11 cellular contexts compared by ENCODE assay signal in the genomic region with DNA sequence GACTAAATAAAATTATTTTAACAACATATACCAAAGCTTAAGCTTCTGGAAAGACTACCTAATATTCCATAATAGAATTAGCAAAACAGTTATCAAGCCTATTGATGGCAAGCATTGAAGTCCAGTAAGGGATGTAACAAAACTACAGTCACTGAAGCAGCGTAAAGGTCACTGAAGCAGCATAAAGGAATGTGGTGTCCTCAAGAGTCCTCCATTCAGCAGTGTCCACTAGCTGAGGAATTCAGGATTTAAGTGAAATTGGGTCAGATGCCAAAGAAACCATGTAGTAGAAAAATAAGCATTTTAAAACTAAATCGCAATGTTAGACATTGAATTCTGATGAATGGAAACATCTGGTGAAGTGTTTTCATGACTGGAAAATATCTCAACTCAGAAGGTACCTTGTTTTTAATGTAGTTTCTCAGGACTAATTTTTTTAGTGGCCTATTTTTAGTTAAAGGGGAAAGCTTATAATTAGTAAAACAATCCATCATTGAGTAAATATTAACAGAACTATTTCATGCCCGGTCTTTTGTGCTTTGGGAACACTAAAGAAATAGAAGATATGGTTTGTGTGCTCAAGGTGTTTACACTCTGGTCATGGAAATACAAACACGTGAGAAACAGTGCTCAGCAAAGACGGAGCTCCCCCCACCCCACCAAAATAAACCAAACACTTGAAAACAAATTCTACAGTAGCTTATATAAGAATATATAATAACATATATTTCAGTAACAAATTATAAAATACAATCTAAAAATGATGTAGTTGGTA.
DNase-seq lines count a peak whose midpoint lies in the region; ATAC-seq and TF ChIP-seq lines count a peak whose summit lies in the region.
"Had no signal": no experiment of that assay in that cellular context is flagged by ENCODE, and none has a peak within 500 bp of the region (broad histone marks: within the 10 kb centered on the region; RNA-seq: fewer than 3 reads in every experiment).

No MANE protein-coding gene starts in this region.

- intact Hi-C loops in lower lobe of right lung (cut with DNase I) = no loop called here
- intact Hi-C loops in activated CD4-positive, alpha-beta memory T cell treated with anti-CD3 and anti-CD28 coated beads for 36 hours (cut with micrococcal nuclease) = no loop called here

- peaks cover 14% of the 10 kb centered on the region for H3K4me1 ChIP-seq in lower lobe of right lung

- no peak overlapping the region for H3K4me3 Mint-ChIP-seq in activated CD4-positive, alpha-beta memory T cell treated with anti-CD3 and anti-CD28 coated beads for 36 hours
- H3K4me3 Mint-ChIP-seq: naive thymus-derived CD8-positive, alpha-beta T cell had no signal

- CTCF ChIA-PET in activated CD4-positive, alpha-beta memory T cell treated with anti-CD3 and anti-CD28 coated beads for 36 hours (lab: Charles Lee) = no interaction called here

- no peaks in the 10 kb centered on the region for H3K9me3 Mint-ChIP-seq in activated CD4-positive, alpha-beta memory T cell treated with anti-CD3 and anti-CD28 coated beads for 36 hours
- H3K9me3 Mint-ChIP-seq: naive thymus-derived CD8-positive, alpha-beta T cell had no signal

- no peak overlapping the region for H3K4me3 ChIP-seq in LNCaP clone FGC (ENCODE audit: low read depth, low read length)
- peak overlapping the region; percentile 9 for H3K4me3 ChIP-seq in choroid plexus epithelial cell (ENCODE audit: low read depth, low read length)
- H3K4me3 ChIP-seq in lower lobe of right lung = no peak overlapping the region

- ATAC-seq in lower lobe of right lung = peak; percentile 38 to 77
- ATAC-seq: naive thymus-derived CD8-positive, alpha-beta T cell had no signal

- H3K27me3 Mint-ChIP-seq in activated CD4-positive, alpha-beta memory T cell treated with anti-CD3 and anti-CD28 coated beads for 36 hours = no peaks in the 10 kb centered on the region
- H3K27me3 Mint-ChIP-seq: naive thymus-derived CD8-positive, alpha-beta T cell had no signal

- POLR2A ChIA-PET in activated CD4-positive, alpha-beta memory T cell treated with anti-CD3 and anti-CD28 coated beads for 36 hours (lab: Charles Lee) = no interaction called here

- no peaks in the 10 kb centered on the region for H3K4me1 Mint-ChIP-seq in activated CD4-positive, alpha-beta memory T cell treated with anti-CD3 and anti-CD28 coated beads for 36 hours (ENCODE audit: low read depth)

- no peaks in the 10 kb centered on the region for H3K27me3 ChIP-seq in lower lobe of right lung (ENCODE audit: low read depth)

- H3K36me3 ChIP-seq in lower lobe of right lung = no peaks in the 10 kb centered on the region

- no peak for TF ChIP-seq CTCF in LNCaP clone FGC (IDR thresholded peaks at IDR 0.05; ENCODE audit: control insufficient read depth, extremely low read depth, insufficient read depth)
- TF ChIP-seq CTCF in choroid plexus epithelial cell (conservative IDR thresholded peaks at IDR 0.05; ENCODE audit: low read depth, low read length) = no peak
- TF ChIP-seq CTCF in lower lobe of right lung (IDR thresholded peaks at IDR 0.05) = no peak

- no peak overlapping the region for H3K27ac Mint-ChIP-seq in activated CD4-positive, alpha-beta memory T cell treated with anti-CD3 and anti-CD28 coated beads for 36 hours
- H3K27ac Mint-ChIP-seq: naive thymus-derived CD8-positive, alpha-beta T cell had no signal

- no peaks in the 10 kb centered on the region for H3K36me3 Mint-ChIP-seq in activated CD4-positive, alpha-beta memory T cell treated with anti-CD3 and anti-CD28 coated beads for 36 hours
- H3K36me3 Mint-ChIP-seq: naive thymus-derived CD8-positive, alpha-beta T cell had no signal

- H3K27ac ChIP-seq in lower lobe of right lung = no peak overlapping the region

- H3K9me3 ChIP-seq in lower lobe of right lung = no peaks in the 10 kb centered on the region

- peak; percentile 10 for DNase-seq in AG08396 (ENCODE audit: low spot score)
- DNase-seq in LNCaP clone FGC (ENCODE audit: low read depth) = peak; percentile 72
- DNase-seq in choroid plexus epithelial cell (ENCODE audit: low read depth) = peak; percentile 90
- no peak for DNase-seq in lower lobe of right lung
- no peak for DNase-seq in KG1 (lab: John Stamatoyannopoulos, UW)
- DNase-seq in activated CD4-positive, alpha-beta memory T cell treated with anti-CD3 and anti-CD28 coated beads for 36 hours = no peak
- DNase-seq in NCI-H1048 (lab: John Stamatoyannopoulos, UW) = no peak
- DNase-seq in DMS153 treated with DMSO at 0.1 percent for 48 hours (lab: John Stamatoyannopoulos, UW; ENCODE audit: unreplicated experiment) = no peak
- DNase-seq: MV-4-11; naive thymus-derived CD8-positive, alpha-beta T cell; NCI-H526 treated with DMSO at 0.1 percent for 48 hours had no signal

Comparison
In these comparisons a context has a peak if more than half of its experiments do, and no peak if none do; other contexts are left out.
1. DNase-seq: peak in AG08396 (single experiment), LNCaP clone FGC (single experiment) and choroid plexus epithelial cell (single experiment); none in lower lobe of right lung (single experiment), KG1 (single experiment), activated CD4-positive, alpha-beta memory T cell treated with anti-CD3 and anti-CD28 coated beads for 36 hours (single experiment), NCI-H1048 (single experiment) and DMS153 treated with DMSO at 0.1 percent for 48 hours (single experiment).